28 cellular contexts compared by ENCODE assay signal in genomic region chr11:108142304-108142703, GRCh38.
"Had no signal": no experiment of that assay in that cellular context is flagged by ENCODE, and none has a peak within 500 bp of the region (broad histone marks: within the 10 kb centered on the region; RNA-seq: fewer than 3 reads in every experiment).

No MANE protein-coding gene starts in this region.

- FAIRE-seq: endothelial cell of umbilical vein had no signal

- DNase-seq: dermis blood vessel endothelial cell; effector memory CD4-positive, alpha-beta T cell; foreskin keratinocyte; heart left ventricle; left cardiac atrium; left lung; mesenchymal stem cell; mucosa of descending colon; naive thymus-derived CD4-positive, alpha-beta T cell; spleen; stimulated activated CD4-positive, alpha-beta T cell treated with anti-CD3 and anti-CD28 coated beads, Interleukin-4, amount 100 ng/mL, for 4 hours; stimulated activated naive CD8-positive, alpha-beta T cell treated with anti-CD3 and anti-CD28 coated beads, Interleukin-15, Interleukin-2, amounts not matched to agents 100 U/mL and 50 U/mL, for 24 hours; upper lobe of right lung; uterus had no signal

- H3K27ac ChIP-seq: coronary artery, esophagus muscularis mucosa, foreskin keratinocyte, gastroesophageal sphincter, heart left ventricle, hepatocyte, left lung, neural progenitor cell, prostate gland, right atrium auricular region, spleen, thoracic aorta, tibial nerve, upper lobe of right lung, uterus had no signal

- H3K4me3 ChIP-seq: coronary artery, esophagus muscularis mucosa, gastroesophageal sphincter, heart left ventricle, hepatocyte, left lung, mucosa of descending colon, neural progenitor cell, prostate gland, right atrium auricular region, spleen, thoracic aorta, tibial nerve, upper lobe of right lung, uterus had no signal

- H3K4me3 Mint-ChIP-seq: mesothelial cell of epicardium; naive thymus-derived CD4-positive, alpha-beta T cell; nephron; neural progenitor cell; stimulated activated memory B cell treated with anti-CD40 and anti-IgM and Interleukin-4, amounts not matched to agents 10 μg/mL and 1 μg/mL and 100 μg/mL, for 72 hours had no signal

- H3K9me3 Mint-ChIP-seq: mesothelial cell of epicardium; naive thymus-derived CD4-positive, alpha-beta T cell; nephron; neural progenitor cell; stimulated activated memory B cell treated with anti-CD40 and anti-IgM and Interleukin-4, amounts not matched to agents 10 μg/mL and 1 μg/mL and 100 μg/mL, for 72 hours had no signal

- H3K4me1 Mint-ChIP-seq: mesothelial cell of epicardium, nephron, neural progenitor cell had no signal

- H3K9me3 ChIP-seq: esophagus muscularis mucosa, gastroesophageal sphincter, heart left ventricle, left lung, mucosa of descending colon, prostate gland, right atrium auricular region, spleen, thoracic aorta, tibial nerve, upper lobe of right lung, uterus had no signal

- ATAC-seq: foreskin keratinocyte; gastroesophageal sphincter; heart left ventricle; left cardiac atrium; left lung; mucosa of descending colon; naive thymus-derived CD4-positive, alpha-beta T cell; sciatic nerve; stimulated activated memory B cell treated with anti-CD40 and anti-IgM and Interleukin-4, amounts not matched to agents 10 μg/mL and 1 μg/mL and 100 μg/mL, for 72 hours; stimulated activated naive CD8-positive, alpha-beta T cell treated with anti-CD3 and anti-CD28 coated beads, Interleukin-15, Interleukin-2, amounts not matched to agents 100 U/mL and 50 U/mL, for 24 hours; upper lobe of right lung had no signal

- H3K36me3 ChIP-seq: uterus had no signal

- H3K27me3 ChIP-seq: esophagus muscularis mucosa, foreskin keratinocyte, gastroesophageal sphincter, heart left ventricle, hepatocyte, left lung, neural progenitor cell, right atrium auricular region, spleen, tibial nerve, upper lobe of right lung, uterus had no signal

- H3K27ac Mint-ChIP-seq: mesothelial cell of epicardium; nephron; neural progenitor cell; stimulated activated memory B cell treated with anti-CD40 and anti-IgM and Interleukin-4, amounts not matched to agents 10 μg/mL and 1 μg/mL and 100 μg/mL, for 72 hours had no signal

- H3K27me3 Mint-ChIP-seq: naive thymus-derived CD4-positive, alpha-beta T cell; stimulated activated memory B cell treated with anti-CD40 and anti-IgM and Interleukin-4, amounts not matched to agents 10 μg/mL and 1 μg/mL and 100 μg/mL, for 72 hours had no signal

- H3K4me1 ChIP-seq: esophagus muscularis mucosa, foreskin keratinocyte, gastroesophageal sphincter, left lung, neural progenitor cell, prostate gland, right atrium auricular region, spleen, tibial nerve, upper lobe of right lung, uterus had no signal
